1 cellular context compared by ENCODE assay signal in the genomic region with DNA sequence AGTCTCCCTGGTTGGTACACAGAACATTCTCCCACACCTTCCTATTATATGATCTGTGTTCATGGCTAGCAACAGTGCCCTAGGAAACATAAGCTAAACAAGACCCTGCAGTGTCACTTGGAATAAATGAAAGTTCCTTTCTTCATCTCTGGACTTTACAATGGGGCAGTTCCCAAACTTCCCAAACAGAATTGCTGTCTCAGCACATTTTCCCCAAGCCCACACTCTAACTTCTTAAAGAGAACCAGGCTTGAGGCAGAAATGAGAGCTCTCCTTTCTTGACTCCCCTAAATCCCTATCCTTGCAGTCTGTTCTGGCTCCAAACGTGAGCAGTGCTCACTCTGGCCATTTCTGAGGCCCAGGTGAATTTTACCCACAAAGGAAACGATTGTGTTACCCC.
TF ChIP-seq lines count a peak whose summit lies in the region.

No MANE protein-coding gene starts in this region.

TF ChIP-seq in IMR-90, 13 proteins besides CTCF, POLR2A, EP300 and RAD21 (continued from another document):
- TF ChIP-seq MAZ (IDR thresholded peaks at IDR 0.05; ENCODE audit: borderline replicate concordance, low read depth, low read length): no peak
- TF ChIP-seq, protein P1, sequence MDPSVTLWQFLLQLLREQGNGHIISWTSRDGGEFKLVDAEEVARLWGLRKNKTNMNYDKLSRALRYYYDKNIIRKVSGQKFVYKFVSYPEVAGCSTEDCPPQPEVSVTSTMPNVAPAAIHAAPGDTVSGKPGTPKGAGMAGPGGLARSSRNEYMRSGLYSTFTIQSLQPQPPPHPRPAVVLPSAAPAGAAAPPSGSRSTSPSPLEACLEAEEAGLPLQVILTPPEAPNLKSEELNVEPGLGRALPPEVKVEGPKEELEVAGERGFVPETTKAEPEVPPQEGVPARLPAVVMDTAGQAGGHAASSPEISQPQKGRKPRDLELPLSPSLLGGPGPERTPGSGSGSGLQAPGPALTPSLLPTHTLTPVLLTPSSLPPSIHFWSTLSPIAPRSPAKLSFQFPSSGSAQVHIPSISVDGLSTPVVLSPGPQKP (IDR thresholded peaks at IDR 0.05; ENCODE audit: borderline replicate concordance, low read depth, low read length): no peak
TF ChIP-seq in IMR-90: peak in this region for 1.
